In the genomic region with DNA sequence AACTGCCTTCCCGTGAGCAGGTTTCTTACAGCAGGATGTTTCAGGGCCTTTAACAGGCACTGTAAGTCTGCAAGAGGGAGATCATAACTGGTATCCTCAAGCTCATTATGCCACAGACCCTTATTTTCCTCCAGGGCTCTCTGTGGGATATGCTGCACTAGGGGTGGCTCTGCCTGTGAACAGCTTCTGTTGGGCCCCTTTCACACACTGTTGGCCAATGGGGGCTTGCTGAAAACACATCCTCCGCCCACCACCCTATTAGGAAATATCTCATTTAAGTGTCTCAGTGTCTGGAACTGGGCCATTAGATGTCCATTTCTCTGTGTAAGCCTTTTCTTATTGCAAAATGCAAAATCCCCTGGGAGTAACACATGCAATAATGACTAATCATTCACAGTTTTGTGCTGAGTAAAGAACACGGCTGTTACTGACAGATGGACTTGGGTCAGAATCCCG, we compare ENCODE assay signal across 9 cellular contexts.
DNase-seq lines count a peak whose midpoint lies in the region; ATAC-seq and TF ChIP-seq lines count a peak whose summit lies in the region.
"Had no signal": no experiment of that assay in that cellular context is flagged by ENCODE, and none has a peak within 500 bp of the region (broad histone marks: within the 10 kb centered on the region; RNA-seq: fewer than 3 reads in every experiment).

No MANE protein-coding gene starts in this region.

- H3K4me1 Mint-ChIP-seq in WTC11 (peaks cover 3% of the 10 kb centered on the region; the same call in 1 of the 2 replicates), nephron progenitor cell (peaks cover 7% of the 10 kb centered on the region)

- no peak overlapping the region for H3K4me3 ChIP-seq in cardiac fibroblast (replicated peaks in 1 of 2; ENCODE audit: low read depth in 2 of 2, low read length in 2 of 2)

- TF ChIP-seq CTCF in cardiac fibroblast (IDR thresholded peaks at IDR 0.05; ENCODE audit: low read depth, low read length) (no peak), WTC11 (IDR thresholded peaks at IDR 0.05) (no peak), nephron progenitor cell (IDR thresholded peaks at IDR 0.05) (no peak)

- H3K9me3 Mint-ChIP-seq in WTC11, result peaks cover 15% of the 10 kb centered on the region
- H3K9me3 Mint-ChIP-seq in nephron progenitor cell, result peaks cover 27% of the 10 kb centered on the region

- H3K27ac Mint-ChIP-seq in WTC11 (no peak overlapping the region), nephron progenitor cell (no peak overlapping the region)

- H3K27me3 Mint-ChIP-seq in WTC11 (ENCODE audit: low read depth), result peaks cover 12% of the 10 kb centered on the region
- H3K27me3 Mint-ChIP-seq in nephron progenitor cell (ENCODE audit: low read depth, poor library complexity), result peaks cover 8% of the 10 kb centered on the region

- no peak overlapping the region for H3K4me3 Mint-ChIP-seq in WTC11
- H3K4me3 Mint-ChIP-seq in nephron progenitor cell, result no peak overlapping the region

- CTCF ChIA-PET in WTC11 (lab: Charles Lee), result no interaction called here

- peak; percentile 24 for DNase-seq in SIG-M5 treated with dmso at 0.1 percent for 504 hours (lab: John Stamatoyannopoulos, UW; ENCODE audit: unreplicated experiment)
- DNase-seq in SIG-M5 (lab: John Stamatoyannopoulos, UW), result no peak
- DNase-seq in HS-27A (ENCODE audit: low read depth), result peak; percentile 8
- DNase-seq in cardiac fibroblast (ENCODE audit: low read depth in 2 of 2), result peak; percentile 97 to 99
- DNase-seq in stromal cell of bone marrow (ENCODE audit: low read depth), result peak; percentile 91
- no peak for DNase-seq in WTC11 (ENCODE audit: low spot score)
- no peak for DNase-seq in nephron progenitor cell
- no peak for DNase-seq in NCI-H1048 (lab: John Stamatoyannopoulos, UW)
- DNase-seq: SW 1271 had no signal

- H3K36me3 Mint-ChIP-seq in WTC11, result peaks cover 4% of the 10 kb centered on the region
- H3K36me3 Mint-ChIP-seq in nephron progenitor cell (ENCODE audit: low read depth), result peaks cover 4% of the 10 kb centered on the region

- POLR2A ChIA-PET in WTC11 (lab: Charles Lee), result no interaction called here

- ATAC-seq in WTC11, result no peak

TF ChIP-seq in WTC11, 78 proteins besides CTCF, POLR2A, EP300 and RAD21:
- TF ChIP-seq, protein P1, sequence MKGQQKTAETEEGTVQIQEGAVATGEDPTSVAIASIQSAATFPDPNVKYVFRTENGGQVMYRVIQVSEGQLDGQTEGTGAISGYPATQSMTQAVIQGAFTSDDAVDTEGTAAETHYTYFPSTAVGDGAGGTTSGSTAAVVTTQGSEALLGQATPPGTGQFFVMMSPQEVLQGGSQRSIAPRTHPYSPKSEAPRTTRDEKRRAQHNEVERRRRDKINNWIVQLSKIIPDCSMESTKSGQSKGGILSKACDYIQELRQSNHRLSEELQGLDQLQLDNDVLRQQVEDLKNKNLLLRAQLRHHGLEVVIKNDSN (CRISPR knock-in tag; IDR thresholded peaks at IDR 0.05), result no peak
- no peak for TF ChIP-seq HMGA2 (CRISPR knock-in tag; IDR thresholded peaks at IDR 0.05)
- TF ChIP-seq ESRRA (CRISPR knock-in tag; IDR thresholded peaks at IDR 0.05; ENCODE audit: borderline replicate concordance), result no peak
- TF ChIP-seq, protein P2, sequence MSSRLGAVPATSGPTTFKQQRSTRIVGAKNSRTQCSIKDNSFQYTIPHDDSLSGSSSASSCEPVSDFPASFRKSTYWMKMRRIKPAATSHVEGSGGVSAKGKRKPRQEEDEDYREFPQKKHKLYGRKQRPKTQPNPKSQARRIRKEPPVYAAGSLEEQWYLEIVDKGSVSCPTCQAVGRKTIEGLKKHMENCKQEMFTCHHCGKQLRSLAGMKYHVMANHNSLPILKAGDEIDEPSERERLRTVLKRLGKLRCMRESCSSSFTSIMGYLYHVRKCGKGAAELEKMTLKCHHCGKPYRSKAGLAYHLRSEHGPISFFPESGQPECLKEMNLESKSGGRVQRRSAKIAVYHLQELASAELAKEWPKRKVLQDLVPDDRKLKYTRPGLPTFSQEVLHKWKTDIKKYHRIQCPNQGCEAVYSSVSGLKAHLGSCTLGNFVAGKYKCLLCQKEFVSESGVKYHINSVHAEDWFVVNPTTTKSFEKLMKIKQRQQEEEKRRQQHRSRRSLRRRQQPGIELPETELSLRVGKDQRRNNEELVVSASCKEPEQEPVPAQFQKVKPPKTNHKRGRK (CRISPR knock-in tag; IDR thresholded peaks at IDR 0.05; ENCODE audit: borderline replicate concordance), result no peak
- TF ChIP-seq, protein P3, sequence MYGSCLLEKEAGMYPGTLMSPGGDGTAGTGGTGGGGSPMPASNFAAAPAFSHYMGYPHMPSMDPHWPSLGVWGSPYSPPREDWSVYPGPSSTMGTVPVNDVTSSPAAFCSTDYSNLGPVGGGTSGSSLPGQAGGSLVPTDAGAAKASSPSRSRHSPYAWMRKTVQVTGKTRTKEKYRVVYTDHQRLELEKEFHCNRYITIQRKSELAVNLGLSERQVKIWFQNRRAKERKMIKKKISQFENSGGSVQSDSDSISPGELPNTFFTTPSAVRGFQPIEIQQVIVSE (CRISPR knock-in tag; IDR thresholded peaks at IDR 0.05; ENCODE audit: borderline replicate concordance), result no peak

Comparison
In these comparisons a context has a peak if more than half of its experiments do, and no peak if none do; other contexts are left out.
1. DNase-seq: peak in SIG-M5 treated with dmso at 0.1 percent for 504 hours (single experiment), HS-27A (single experiment), cardiac fibroblast (2 of 2) and stromal cell of bone marrow (single experiment); none in SIG-M5 (single experiment), WTC11 (single experiment), nephron progenitor cell (single experiment) and NCI-H1048 (single experiment).